8 cellular contexts compared by ENCODE assay signal in genomic region chr9:96327694-96328352, GRCh38. TPM values are rescaled to one million over a fixed set of nuclear protein-coding genes. Genes with fewer than 3 reads are reported as not detected.
A peak's percentile ranks its signal among the peaks of the same experiment; 100 is the strongest.
DNase-seq lines count a peak whose midpoint lies in the region; ATAC-seq and TF ChIP-seq lines count a peak whose summit lies in the region.

No MANE protein-coding gene starts in this region.

- no peaks in the 10 kb centered on the region for H3K27me3 Mint-ChIP-seq in CD8-positive, alpha-beta memory T cell
- H3K27me3 Mint-ChIP-seq in activated T-helper 2 cell treated with anti-CD3 and anti-CD28 coated beads, Interferon-gamma antibody, Interleukin-2, Interleukin-4, amounts not matched to agents 10 μg/mL and 5 μg/mL and 100 μg/mL, durations not matched to agents 14 hours and 24 hours and 36 hours (ENCODE audit: low read depth) = peaks cover 3% of the 10 kb centered on the region
- no peaks in the 10 kb centered on the region for H3K27me3 Mint-ChIP-seq in progenitor cell of endocrine pancreas

- H3K4me1 Mint-ChIP-seq in CD8-positive, alpha-beta memory T cell = no peaks in the 10 kb centered on the region
- H3K4me1 Mint-ChIP-seq in activated T-helper 2 cell treated with anti-CD3 and anti-CD28 coated beads, Interferon-gamma antibody, Interleukin-2, Interleukin-4, amounts not matched to agents 10 μg/mL and 5 μg/mL and 100 μg/mL, durations not matched to agents 14 hours and 24 hours and 36 hours (ENCODE audit: low read depth) = no peaks in the 10 kb centered on the region
- peaks cover 2% of the 10 kb centered on the region for H3K4me1 Mint-ChIP-seq in progenitor cell of endocrine pancreas (ENCODE audit: low read depth)

- peaks cover 0 to 32% (median 13%) of the 10 kb centered on the region in 3 donors for H3K36me3 Mint-ChIP-seq in CD8-positive, alpha-beta memory T cell
- no peaks in the 10 kb centered on the region for H3K36me3 Mint-ChIP-seq in activated T-helper 2 cell treated with anti-CD3 and anti-CD28 coated beads, Interferon-gamma antibody, Interleukin-2, Interleukin-4, amounts not matched to agents 10 μg/mL and 5 μg/mL and 100 μg/mL, durations not matched to agents 14 hours and 24 hours and 36 hours (ENCODE audit: low read depth)
- peaks cover 7% of the 10 kb centered on the region for H3K36me3 Mint-ChIP-seq in progenitor cell of endocrine pancreas (ENCODE audit: insufficient read depth)

- intact Hi-C loops in activated T-helper 2 cell treated with anti-CD3 and anti-CD28 coated beads, Interferon-gamma antibody, Interleukin-2, Interleukin-4, amounts not matched to agents 10 μg/mL and 5 μg/mL and 100 μg/mL, durations not matched to agents 14 hours and 24 hours and 36 hours (cut with micrococcal nuclease) = loop anchor here (2.0 to 5.0 kb wide), 2 partner anchors 324 to 339 kb away; no protein-coding TSS in a partner anchor

- CTCF ChIA-PET in CD8-positive, alpha-beta memory T cell (lab: Charles Lee) = interaction anchor here (0.8 to 5.6 kb wide), 13 partner anchors 12 to 339 kb away, joined by 3 to 34 read pairs (median 6); partner anchors contain the start of gene HABP4

- H3K79me2 ChIP-seq in OCI-LY3 (ENCODE audit: low read length) = no peaks in the 10 kb centered on the region

- H3K4me2 ChIP-seq in OCI-LY3 (ENCODE audit: low read length) = no peak overlapping the region

- no peaks in the 10 kb centered on the region for H3K36me3 ChIP-seq in CD8-positive, alpha-beta memory T cell (ENCODE audit: insufficient read depth, low read length)
- H3K36me3 ChIP-seq in OCI-LY3 (replicated peaks; ENCODE audit: low read depth, low read length) = no peaks in the 10 kb centered on the region

- no peak overlapping the region for H3K4me3 Mint-ChIP-seq in CD8-positive, alpha-beta memory T cell
- no peak overlapping the region for H3K4me3 Mint-ChIP-seq in activated T-helper 2 cell treated with anti-CD3 and anti-CD28 coated beads, Interferon-gamma antibody, Interleukin-2, Interleukin-4, amounts not matched to agents 10 μg/mL and 5 μg/mL and 100 μg/mL, durations not matched to agents 14 hours and 24 hours and 36 hours (ENCODE audit: low read depth)
- H3K4me3 Mint-ChIP-seq in progenitor cell of endocrine pancreas (ENCODE audit: low read depth) = no peak overlapping the region

- ATAC-seq in GM21786 (IDR thresholded peaks at IDR 0.05; ENCODE audit: unreplicated experiment) (peak; percentile 62), GM19397 (IDR thresholded peaks at IDR 0.05; ENCODE audit: unreplicated experiment) (no peak), GM21390 (IDR thresholded peaks at IDR 0.05; ENCODE audit: unreplicated experiment) (no peak)

- no peak overlapping the region for H2AFZ ChIP-seq in OCI-LY3 (ENCODE audit: low read depth, low read length)

- POLR2A ChIA-PET in CD8-positive, alpha-beta memory T cell (lab: Charles Lee) = interaction anchor here (0.7 kb wide), 1 partner anchor 328 kb away, joined by 3 read pairs; no protein-coding TSS in a partner anchor

- no peaks in the 10 kb centered on the region for H4K20me1 ChIP-seq in OCI-LY3 (ENCODE audit: insufficient read depth, low read length)

- H3K9me3 ChIP-seq in CD8-positive, alpha-beta memory T cell (ENCODE audit: low read length) = no peaks in the 10 kb centered on the region
- H3K9me3 ChIP-seq in OCI-LY3 (ENCODE audit: insufficient read depth, low read length) = no peaks in the 10 kb centered on the region

- peak in 4 of 5 donors; percentile 23 to 55 (median 49) for DNase-seq in CD8-positive, alpha-beta memory T cell
- DNase-seq in activated T-helper 2 cell treated with anti-CD3 and anti-CD28 coated beads, Interferon-gamma antibody, Interleukin-2, Interleukin-4, amounts not matched to agents 10 μg/mL and 5 μg/mL and 100 μg/mL, durations not matched to agents 14 hours and 24 hours and 36 hours (ENCODE audit: low spot score) = peak; percentile 23
- DNase-seq in glomerular endothelial cell (ENCODE audit: extremely low read depth, low read depth, low spot score) (peak; percentile 36), progenitor cell of endocrine pancreas (ENCODE audit: low spot score, unreplicated experiment) (no peak)

- H3K27me3 ChIP-seq in CD8-positive, alpha-beta memory T cell (ENCODE audit: insufficient read depth, low read length, poor library complexity, severe bottlenecking) = no peaks in the 10 kb centered on the region
- no peaks in the 10 kb centered on the region for H3K27me3 ChIP-seq in OCI-LY3 (ENCODE audit: low read depth, low read length)

- H3K9me3 Mint-ChIP-seq in CD8-positive, alpha-beta memory T cell = no peaks in the 10 kb centered on the region
- no peaks in the 10 kb centered on the region for H3K9me3 Mint-ChIP-seq in activated T-helper 2 cell treated with anti-CD3 and anti-CD28 coated beads, Interferon-gamma antibody, Interleukin-2, Interleukin-4, amounts not matched to agents 10 μg/mL and 5 μg/mL and 100 μg/mL, durations not matched to agents 14 hours and 24 hours and 36 hours
- H3K9me3 Mint-ChIP-seq in progenitor cell of endocrine pancreas (ENCODE audit: low read depth) = no peaks in the 10 kb centered on the region

- TF ChIP-seq CTCF in OCI-LY3 (IDR thresholded peaks at IDR 0.05; ENCODE audit: low read depth, low read length) (peak; percentile 71), progenitor cell of endocrine pancreas (IDR thresholded peaks at IDR 0.05; ENCODE audit: unreplicated experiment) (peak; percentile 74)

- H3K9ac ChIP-seq in OCI-LY3 (ENCODE audit: low read length) = no peak overlapping the region

- H3K4me1 ChIP-seq in CD8-positive, alpha-beta memory T cell (ENCODE audit: insufficient read depth, low read length) = no peaks in the 10 kb centered on the region
- no peaks in the 10 kb centered on the region for H3K4me1 ChIP-seq in OCI-LY3 (ENCODE audit: low read length)

- no peak overlapping the region for H3K27ac Mint-ChIP-seq in CD8-positive, alpha-beta memory T cell
- no peak overlapping the region for H3K27ac Mint-ChIP-seq in activated T-helper 2 cell treated with anti-CD3 and anti-CD28 coated beads, Interferon-gamma antibody, Interleukin-2, Interleukin-4, amounts not matched to agents 10 μg/mL and 5 μg/mL and 100 μg/mL, durations not matched to agents 14 hours and 24 hours and 36 hours
- no peak overlapping the region for H3K27ac Mint-ChIP-seq in progenitor cell of endocrine pancreas

- no peak overlapping the region for H3K4me3 ChIP-seq in CD8-positive, alpha-beta memory T cell (ENCODE audit: low read length)
- H3K4me3 ChIP-seq in OCI-LY3 (ENCODE audit: low read length) = no peak overlapping the region

- no peak overlapping the region for H3K27ac ChIP-seq in CD8-positive, alpha-beta memory T cell (ENCODE audit: low read depth, low read length)
- no peak overlapping the region for H3K27ac ChIP-seq in OCI-LY3 (ENCODE audit: low read length)

RNA-seq across cellular contexts. Expression of gene HSD17B3, which starts 25.8 kb away (rescaled TPM):
- under 1 TPM; 0.35 to 0.42 TPM for total RNA-seq in CD8-positive, alpha-beta memory T cell
- polyA plus RNA-seq in CD8-positive, alpha-beta memory T cell = not detected
- total RNA-seq in activated T-helper 2 cell treated with anti-CD3 and anti-CD28 coated beads, Interferon-gamma antibody, Interleukin-2, Interleukin-4, amounts not matched to agents 10 μg/mL and 5 μg/mL and 100 μg/mL, durations not matched to agents 14 hours and 24 hours and 36 hours = not detected in 2 replicates
- total RNA-seq in glomerular endothelial cell = not detected in 2 replicates
- total RNA-seq in progenitor cell of endocrine pancreas = 0.33 TPM in 1 of 2 replicates, not detected in the other

RNA-seq across cellular contexts. Expression of gene SLC35D2, which starts 55.7 kb away (rescaled TPM):
- 1 to 10 TPM; 7.9 to 8.3 TPM for total RNA-seq in CD8-positive, alpha-beta memory T cell
- polyA plus RNA-seq in CD8-positive, alpha-beta memory T cell = 29.1 TPM
- total RNA-seq in activated T-helper 2 cell treated with anti-CD3 and anti-CD28 coated beads, Interferon-gamma antibody, Interleukin-2, Interleukin-4, amounts not matched to agents 10 μg/mL and 5 μg/mL and 100 μg/mL, durations not matched to agents 14 hours and 24 hours and 36 hours = 7.0 and 8.0 TPM in 2 replicates
- 27.4 and 31.2 TPM in 2 replicates for total RNA-seq in glomerular endothelial cell
- total RNA-seq in progenitor cell of endocrine pancreas = 52.6 and 60.9 TPM in 2 replicates
